In genomic region chr7:151168022-151168786, GRCh38 we compare ENCODE assay signal across 8 cellular contexts. TPM values are rescaled to one million over a fixed set of nuclear protein-coding genes. Genes with fewer than 3 reads are reported as not detected.
DNase-seq lines count a peak whose midpoint lies in the region; ATAC-seq and TF ChIP-seq lines count a peak whose summit lies in the region.

No MANE protein-coding gene starts in this region.

- peaks cover 31% of the 10 kb centered on the region for H3K27me3 Mint-ChIP-seq in IgD-negative memory B cell
- peaks cover 52% of the 10 kb centered on the region for H3K27me3 Mint-ChIP-seq in dendritic cell treated with granulocyte-macrophage colony-stimulating factor and Interleukin-4, amounts not matched to agents 40 ng/mL and 50 ng/mL, for 4 days

- in situ Hi-C loops in GM13976 (cut with MboI; ENCODE audit: low sequenced_read_pairs, unreplicated experiment) = no loop called here

- DNase-seq in GM13976 (ENCODE audit: low spot score) (peak; percentile 87), occipital lobe (lab: John Stamatoyannopoulos, UW) (no peak)
- peak; percentile 66 for DNase-seq in activated CD4-positive, CD25-positive, alpha-beta regulatory T cell treated with anti-CD3 and anti-CD28 coated beads, Interleukin-2, amount 50 U/mL, for 72 hours
- peak in 5 of 6 experiments; percentile 8 to 60 (median 46) for DNase-seq in stimulated activated naive CD4-positive, alpha-beta T cell (lab: John Stamatoyannopoulos, UW)

- H3K4me1 Mint-ChIP-seq in IgD-negative memory B cell = peaks cover 5 to 11% (median 6%) of the 10 kb centered on the region in 3 donors
- H3K4me1 Mint-ChIP-seq in dendritic cell treated with granulocyte-macrophage colony-stimulating factor and Interleukin-4, amounts not matched to agents 40 ng/mL and 50 ng/mL, for 4 days (ENCODE audit: low read depth) = peaks cover 13% of the 10 kb centered on the region

- intact Hi-C loops in dendritic cell treated with granulocyte-macrophage colony-stimulating factor and Interleukin-4, amounts not matched to agents 40 ng/mL and 50 ng/mL, for 4 days (cut with micrococcal nuclease) = loop anchor here (10.0 kb wide), 1 partner anchor 137 kb away; no protein-coding TSS in a partner anchor

- no peak overlapping the region for H3K27ac ChIP-seq in mesodermal cell (ENCODE audit: low read depth, low read length, severe bottlenecking)

- H3K9me3 Mint-ChIP-seq in IgD-negative memory B cell = peaks cover 0 to 4% (median 0%) of the 10 kb centered on the region in 3 donors
- no peaks in the 10 kb centered on the region for H3K9me3 Mint-ChIP-seq in dendritic cell treated with granulocyte-macrophage colony-stimulating factor and Interleukin-4, amounts not matched to agents 40 ng/mL and 50 ng/mL, for 4 days

- H3K36me3 Mint-ChIP-seq in IgD-negative memory B cell = peaks cover 3% of the 10 kb centered on the region
- H3K36me3 Mint-ChIP-seq in dendritic cell treated with granulocyte-macrophage colony-stimulating factor and Interleukin-4, amounts not matched to agents 40 ng/mL and 50 ng/mL, for 4 days (ENCODE audit: low read depth) = no peaks in the 10 kb centered on the region

- peak overlapping the region in 1 of 3 donors; percentile 2 for H3K27ac Mint-ChIP-seq in IgD-negative memory B cell
- no peak overlapping the region for H3K27ac Mint-ChIP-seq in dendritic cell treated with granulocyte-macrophage colony-stimulating factor and Interleukin-4, amounts not matched to agents 40 ng/mL and 50 ng/mL, for 4 days

- peaks cover 5% of the 10 kb centered on the region for H3K9me3 ChIP-seq in mesodermal cell (ENCODE audit: control insufficient read depth, low read length)

- no peaks in the 10 kb centered on the region for H3K36me3 ChIP-seq in mesodermal cell (ENCODE audit: control insufficient read depth, insufficient read depth, low read length)

- peak overlapping the region; percentile 44 to 67 (median 58) for H3K4me3 Mint-ChIP-seq in IgD-negative memory B cell
- peak overlapping the region; percentile 22 for H3K4me3 Mint-ChIP-seq in dendritic cell treated with granulocyte-macrophage colony-stimulating factor and Interleukin-4, amounts not matched to agents 40 ng/mL and 50 ng/mL, for 4 days

- H3K4me1 ChIP-seq in mesodermal cell (ENCODE audit: control insufficient read depth, insufficient read depth, low read length, poor library complexity, severe bottlenecking) = no peaks in the 10 kb centered on the region

- H3K4me3 ChIP-seq in mesodermal cell (ENCODE audit: extremely low read depth, insufficient read depth, low read length, poor library complexity, severe bottlenecking) = peak overlapping the region; percentile 44

- 2% methylated on average over 35 to 41 of the region's 51 CpGs for WGBS in mesodermal cell (ENCODE audit: insufficient coverage in 2 of 2), 2 experiments

- TF ChIP-seq CTCF in GM13976 (IDR thresholded peaks at IDR 0.05; ENCODE audit: borderline replicate concordance, control extremely low read depth, extremely low read depth, insufficient read depth, missing control alignments) = peak; percentile 78

- no peak for ATAC-seq in GM21447 (IDR thresholded peaks at IDR 0.05; ENCODE audit: unreplicated experiment)

RNA-seq across cellular contexts. Expression of gene GBX1, which starts 0.7 kb away (rescaled TPM):
- not detected for polyA plus RNA-seq in IgD-negative memory B cell
- polyA plus RNA-seq in mesodermal cell (2013, experiment 1 of 2) = 0.66 TPM
- not detected for polyA plus RNA-seq in mesodermal cell (2013, experiment 2 of 2)
- not detected for total RNA-seq in occipital lobe

RNA-seq across cellular contexts. Expression of gene ASB10, which starts 18.8 kb away (rescaled TPM):
- not detected for polyA plus RNA-seq in IgD-negative memory B cell
- not detected for polyA plus RNA-seq in mesodermal cell (2013, experiment 1 of 2)
- polyA plus RNA-seq in mesodermal cell (2013, experiment 2 of 2) = not detected
- not detected for total RNA-seq in occipital lobe

RNA-seq across cellular contexts. Expression of gene H2BK1, which starts 42.1 kb away (rescaled TPM):
- polyA plus RNA-seq in IgD-negative memory B cell = not detected
- not detected for polyA plus RNA-seq in mesodermal cell (2013, experiment 1 of 2)
- not detected for polyA plus RNA-seq in mesodermal cell (2013, experiment 2 of 2)
- total RNA-seq in occipital lobe = not detected

RNA-seq across cellular contexts. Expression of gene ABCF2, which starts 58.8 kb away (rescaled TPM):
- polyA plus RNA-seq in IgD-negative memory B cell = 34.2 TPM
- polyA plus RNA-seq in mesodermal cell (2013, experiment 1 of 2) = 38.7 TPM
- polyA plus RNA-seq in mesodermal cell (2013, experiment 2 of 2) = 33.6 TPM
- 29.5 TPM for total RNA-seq in occipital lobe
